Comparison of ENCODE assay signal across 25 cellular contexts in the genomic region with DNA sequence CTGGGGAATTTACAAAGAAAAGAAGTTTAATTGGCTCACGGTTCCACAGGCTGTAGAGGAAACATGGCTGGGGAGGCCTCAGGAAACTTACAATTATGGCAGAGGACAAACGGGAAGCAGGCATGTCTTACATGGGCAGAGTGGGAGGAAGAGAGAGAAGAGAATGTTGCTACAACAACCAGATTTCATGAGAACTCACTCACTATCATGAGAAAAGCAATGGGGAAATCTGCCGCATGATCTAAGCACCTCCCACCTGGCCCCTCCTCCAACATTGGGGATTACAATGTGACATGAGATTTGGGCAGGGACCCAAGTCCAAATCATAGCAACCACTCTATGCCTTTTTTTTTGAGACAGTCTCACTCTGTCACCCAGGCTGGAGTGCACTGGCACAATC.
"Had no signal": no experiment of that assay in that cellular context is flagged by ENCODE, and none has a peak within 500 bp of the region (broad histone marks: within the 10 kb centered on the region; RNA-seq: fewer than 3 reads in every experiment).

No MANE protein-coding gene starts in this region.

- H3K36me3 Mint-ChIP-seq: natural killer cell had no signal

- H3K36me3 ChIP-seq: brain microvascular endothelial cell, left lung, lower lobe of right lung, neural progenitor cell, right atrium auricular region had no signal

- H3K9me3 ChIP-seq: esophagus muscularis mucosa, heart right ventricle, left lung, lower lobe of right lung, right atrium auricular region, suprapubic skin, tibial artery had no signal

- ATAC-seq: activated CD4-positive, alpha-beta T cell treated with anti-CD3 and anti-CD28 coated beads for 36 hours; heart right ventricle; left lung; lower lobe of right lung; natural killer cell had no signal

- H2AFZ ChIP-seq: neural progenitor cell, parathyroid adenoma had no signal

- H3K4me3 ChIP-seq: esophagus muscularis mucosa, heart right ventricle, left lung, lower lobe of right lung, neural progenitor cell, right atrium auricular region, suprapubic skin, tibial artery had no signal

- H3K9ac ChIP-seq: neural progenitor cell, parathyroid adenoma had no signal

- H3K4me1 ChIP-seq: esophagus muscularis mucosa, heart right ventricle, left lung, lower lobe of right lung, neural progenitor cell, parathyroid adenoma, right atrium auricular region, suprapubic skin, tibial artery had no signal

- H3K79me2 ChIP-seq: parathyroid adenoma had no signal

- H3K4me3 Mint-ChIP-seq: activated B cell treated with CpG ODN at 0.5 μM for 24 hours; activated CD4-positive, alpha-beta T cell treated with anti-CD3 and anti-CD28 coated beads for 36 hours; activated T-helper 1 cell treated with anti-CD3 and anti-CD28 coated beads, Interleukin-12 subunit alpha, Interleukin-12 subunit beta, Interleukin-2, Interleukin-4 antibody, amounts not matched to agents 30 ng/mL and 10 ng/mL and 1 ng/mL, durations not matched to agents 14 hours and 24 hours and 36 hours; natural killer cell; neural progenitor cell had no signal

- H3K27ac Mint-ChIP-seq: activated B cell treated with CpG ODN at 0.5 μM for 24 hours; activated CD4-positive, alpha-beta T cell treated with anti-CD3 and anti-CD28 coated beads for 36 hours; activated T-helper 1 cell treated with anti-CD3 and anti-CD28 coated beads, Interleukin-12 subunit alpha, Interleukin-12 subunit beta, Interleukin-2, Interleukin-4 antibody, amounts not matched to agents 30 ng/mL and 10 ng/mL and 1 ng/mL, durations not matched to agents 14 hours and 24 hours and 36 hours; neural progenitor cell had no signal

- H3K27me3 Mint-ChIP-seq: activated B cell treated with CpG ODN at 0.5 μM for 24 hours; activated CD4-positive, alpha-beta T cell treated with anti-CD3 and anti-CD28 coated beads for 36 hours had no signal

- H3K4me1 Mint-ChIP-seq: activated B cell treated with CpG ODN at 0.5 μM for 24 hours; activated CD4-positive, alpha-beta T cell treated with anti-CD3 and anti-CD28 coated beads for 36 hours; natural killer cell; neural progenitor cell had no signal

- H3K9me3 Mint-ChIP-seq: activated B cell treated with CpG ODN at 0.5 μM for 24 hours, natural killer cell, neural progenitor cell had no signal

- DNase-seq: activated B cell treated with CpG ODN at 0.5 μM for 24 hours; activated CD4-positive, alpha-beta T cell treated with anti-CD3 and anti-CD28 coated beads for 36 hours; activated CD4-positive, alpha-beta T cell treated with anti-CD3 and anti-CD28 coated beads, Interleukin-2, amount 50 U/mL, for 48 hours; activated CD8-positive, alpha-beta memory T cell treated with anti-CD3 and anti-CD28 coated beads for 24 hours; activated effector memory CD4-positive, alpha-beta T cell treated with anti-CD3 and anti-CD28 coated beads, Interleukin-2, amount 50 U/mL, for 16 hours; activated naive CD4-positive, alpha-beta T cell treated with anti-CD3 and anti-CD28 coated beads, Interleukin-2, amount 50 U/mL, for 16 hours; amniotic stem cell; brain microvascular endothelial cell; caudate nucleus; foreskin melanocyte; heart right ventricle; left lung; lower lobe of right lung; mesendoderm; natural killer cell; occipital lobe; stimulated activated naive CD4-positive, alpha-beta T cell; T-helper 2 cell; tibial artery had no signal

- H3K27ac ChIP-seq: brain microvascular endothelial cell, esophagus muscularis mucosa, heart right ventricle, left lung, lower lobe of right lung, neural progenitor cell, parathyroid adenoma, right atrium auricular region, suprapubic skin, tibial artery had no signal

- H3K27me3 ChIP-seq: brain microvascular endothelial cell, esophagus muscularis mucosa, heart right ventricle, left lung, neural progenitor cell, right atrium auricular region, suprapubic skin, tibial artery had no signal

- H3K4me2 ChIP-seq: neural progenitor cell had no signal
